14 cellular contexts compared by ENCODE assay signal in the genomic region with DNA sequence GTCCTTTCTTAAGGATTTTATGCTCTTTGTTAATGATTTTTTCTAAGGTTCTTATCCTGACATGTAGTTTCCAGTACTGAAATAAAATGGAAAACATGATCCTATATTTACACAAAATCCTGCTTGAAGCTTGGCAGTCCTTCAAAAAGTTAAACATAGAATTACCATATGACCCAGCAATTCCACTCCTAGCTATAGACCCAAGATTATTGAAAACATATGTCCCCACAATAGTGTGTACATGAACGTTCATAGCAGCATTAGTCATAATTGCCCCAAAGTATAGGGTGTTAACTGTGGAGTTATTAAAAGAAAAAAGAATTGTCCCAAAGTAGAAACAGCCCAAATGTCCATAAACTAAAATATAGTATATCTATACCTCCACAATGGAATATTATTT. TPM values are rescaled to one million over a fixed set of nuclear protein-coding genes. Genes with fewer than 3 reads are reported as not detected.
DNase-seq lines count a peak whose midpoint lies in the region; ATAC-seq and TF ChIP-seq lines count a peak whose summit lies in the region.
"Had no signal": no experiment of that assay in that cellular context is flagged by ENCODE, and none has a peak within 500 bp of the region (broad histone marks: within the 10 kb centered on the region; RNA-seq: fewer than 3 reads in every experiment).

No MANE protein-coding gene starts in this region.

- H3K79me2 ChIP-seq in fibroblast of lung (ENCODE audit: control insufficient read depth, insufficient read depth, low read length) (no peaks in the 10 kb centered on the region), GM23338 (replicated peaks; ENCODE audit: insufficient read depth) (peaks cover 83% of the 10 kb centered on the region)

- ATAC-seq in GM23338 (no peak), HG03439 (IDR thresholded peaks at IDR 0.05; ENCODE audit: unreplicated experiment) (no peak), GM21526 (IDR thresholded peaks at IDR 0.05; ENCODE audit: low FRiP score, unreplicated experiment) (no peak)
- ATAC-seq: GM12878 had no signal

- H3K27ac Mint-ChIP-seq in GM23338: no peak overlapping the region

- no peaks in the 10 kb centered on the region for H3K9me3 Mint-ChIP-seq in GM23338

- H3K4me1 Mint-ChIP-seq in GM23338: peaks cover 22% of the 10 kb centered on the region

- no peaks in the 10 kb centered on the region for H3K27me3 Mint-ChIP-seq in GM23338 (ENCODE audit: insufficient read depth, low read depth, poor library complexity)

- H3K4me3 ChIP-seq in SK-N-MC (no peak overlapping the region), fibroblast of lung (replicated peaks in 1 of 4; ENCODE audit: control extremely low read depth in 1 of 4, insufficient read depth in 1 of 4, low read depth in 3 of 4, low read length in 4 of 4) (no peak overlapping the region), tibial artery (no peak overlapping the region), GM23338 (no peak overlapping the region)
- H3K4me3 ChIP-seq: GM12878, SJSA1 had no signal

- H3K4me1 ChIP-seq in fibroblast of lung (ENCODE audit: control insufficient read depth, extremely low read depth, insufficient read depth, low read length): peaks cover 17% of the 10 kb centered on the region
- peaks cover 0 to 69% (median 38%) of the 10 kb centered on the region in 4 donors for H3K4me1 ChIP-seq in tibial artery
- H3K4me1 ChIP-seq in GM23338 (ENCODE audit: insufficient read depth): peaks cover 30% of the 10 kb centered on the region

- H3K27me3 ChIP-seq in fibroblast of lung (ENCODE audit: control insufficient read depth, insufficient read depth, low read length) (no peaks in the 10 kb centered on the region), tibial artery (no peaks in the 10 kb centered on the region), GM23338 (ENCODE audit: insufficient read depth) (no peaks in the 10 kb centered on the region)
- H3K27me3 ChIP-seq: SJSA1 had no signal

- H2AFZ ChIP-seq in fibroblast of lung (ENCODE audit: low read length) (no peak overlapping the region), GM23338 (no peak overlapping the region)

- no peak overlapping the region for H3K4me2 ChIP-seq in fibroblast of lung (ENCODE audit: extremely low read depth, insufficient read depth, low read length)
- H3K4me2 ChIP-seq in GM23338: no peak overlapping the region
- H3K4me2 ChIP-seq: KMS-11 had no signal

- no peak overlapping the region for H3K4me3 Mint-ChIP-seq in GM23338

- H4K20me1 ChIP-seq in fibroblast of lung (ENCODE audit: control insufficient read depth, extremely low read depth, insufficient read depth, low read length) (no peaks in the 10 kb centered on the region), GM23338 (replicated peaks; ENCODE audit: insufficient read depth) (peaks cover 22% of the 10 kb centered on the region; the same call in 1 of the 2 replicates)

- peak overlapping the region; percentile 51; the same call in 1 of the 2 replicates for H3K27ac ChIP-seq in SK-N-MC
- H3K27ac ChIP-seq in fibroblast of lung (ENCODE audit: insufficient read depth, low read length): no peak overlapping the region
- peak overlapping the region; percentile 11 to 88 for H3K27ac ChIP-seq in tibial artery
- no peak overlapping the region for H3K27ac ChIP-seq in GM23338 (ENCODE audit: low read depth)
- H3K27ac ChIP-seq: KMS-11, SJSA1 had no signal

- intact Hi-C loops in tibial artery (cut with DNase I; ENCODE audit: low total_unique reads): no loop called here

- H3K36me3 ChIP-seq in SK-N-MC (ENCODE audit: insufficient read depth, low read length) (peaks cover 42% of the 10 kb centered on the region), fibroblast of lung (ENCODE audit: control insufficient read depth, insufficient read depth, low read length) (no peaks in the 10 kb centered on the region), tibial artery (peaks cover 13 to 20% (median 18%) of the 10 kb centered on the region in 3 donors), GM23338 (ENCODE audit: insufficient read depth) (peaks cover 6% of the 10 kb centered on the region)

- TF ChIP-seq CTCF in fibroblast of lung (conservative IDR thresholded peaks at IDR 0.05 in 1 of 2, IDR thresholded peaks at IDR 0.05 in 1 of 2; ENCODE audit: low read depth in 1 of 2, low read length in 2 of 2) (no peak), tibial artery (IDR thresholded peaks at IDR 0.05) (no peak), GM23338 (conservative IDR thresholded peaks at IDR 0.05; ENCODE audit: low read depth in 2 of 2) (no peak)

- H3K9me2 ChIP-seq in GM23338 (ENCODE audit: insufficient read depth): no peaks in the 10 kb centered on the region

- H3K36me3 Mint-ChIP-seq in GM23338 (ENCODE audit: low read depth): peaks cover 42% of the 10 kb centered on the region

- H3F3A ChIP-seq in GM23338 (replicated peaks; ENCODE audit: low read depth): 0 out of 2 replicates have a peak, but pooled peaks cover 4% of the 10 kb centered on the region

- H3K9me3 ChIP-seq in SK-N-MC (ENCODE audit: low read depth, low read length) (peaks cover 4% of the 10 kb centered on the region; the same call in 1 of the 2 replicates), fibroblast of lung (ENCODE audit: control insufficient read depth, insufficient read depth, low read depth, low read length) (no peaks in the 10 kb centered on the region), tibial artery (no peaks in the 10 kb centered on the region)
- H3K9me3 ChIP-seq: SJSA1 had no signal

- DNase-seq in ELR (ENCODE audit: low read depth): peak; percentile 36
- DNase-seq in SK-N-MC (ENCODE audit: low read depth, low spot score): no peak
- DNase-seq in fibroblast of lung (ENCODE audit: low read depth in 2 of 2): peak; percentile 43 to 79
- DNase-seq in tibial artery: no peak
- no peak for DNase-seq in GM23338 (ENCODE audit: low spot score)
- DNase-seq: C1 segment of cervical spinal cord, DMS153, NCI-H1092 treated with DMSO at 0.1 percent for 48 hours, NCI-H1694 treated with DMSO at 0.1 percent for 48 hours had no signal

- H3K9ac ChIP-seq in SK-N-MC (ENCODE audit: insufficient read length): no peak overlapping the region
- H3K9ac ChIP-seq in fibroblast of lung (ENCODE audit: insufficient read depth, low read length): no peak overlapping the region
- H3K9ac ChIP-seq: KMS-11 had no signal

TF ChIP-seq in GM23338, 12 proteins besides CTCF, POLR2A, EP300 and RAD21 (continues in another document):
- TF ChIP-seq NANOG (IDR thresholded peaks at IDR 0.05; ENCODE audit: borderline replicate concordance) (no peak), POLR2AphosphoS5 (IDR thresholded peaks at IDR 0.05; ENCODE audit: low read depth) (no peak)

RNA-seq across cellular contexts. Expression of a gene that starts 33.1 kb away (rescaled TPM):
- 135 and 196 TPM in 2 replicates for total RNA-seq in fibroblast of lung
- polyA plus RNA-seq in fibroblast of lung (99.7 and 121 TPM in 2 replicates), GM23338 (2016; fragmentation: Nextera tagmentation; extraction: Ambion mirVana) (63.6 and 68.2 TPM in 2 replicates)
- polyA plus RNA-seq in fibroblast of lung (2012): 148 and 196 TPM in 2 replicates
- polyA minus RNA-seq in fibroblast of lung (ENCODE audit: low replicate concordance): 316 and 374 TPM in 2 replicates
- 242 and 269 TPM in 2 replicates for total RNA-seq in GM23338 (2014; rRNA removed; shearing (Covaris generic))

Comparison
In these comparisons a context has a peak if more than half of its experiments do, and no peak if none do; other contexts are left out.
1. DNase-seq: peak in ELR (single experiment) and fibroblast of lung (2 of 2); none in SK-N-MC (single experiment), tibial artery (0 of 2) and GM23338 (single experiment).
2. H3K27ac ChIP-seq: peak in SK-N-MC (single experiment) and tibial artery (2 of 2); none in fibroblast of lung (single experiment) and GM23338 (single experiment).